In genomic region chr1:214548988-214549387, GRCh38 we compare ENCODE assay signal across 10 cellular contexts. TPM values are rescaled to one million over a fixed set of nuclear protein-coding genes. Genes with fewer than 3 reads are reported as not detected.
DNase-seq lines count a peak whose midpoint lies in the region; ATAC-seq and TF ChIP-seq lines count a peak whose summit lies in the region.
"Had no signal": no experiment of that assay in that cellular context is flagged by ENCODE, and none has a peak within 500 bp of the region (broad histone marks: within the 10 kb centered on the region; RNA-seq: fewer than 3 reads in every experiment).

No MANE protein-coding gene starts in this region.

- no peaks in the 10 kb centered on the region for H3K27me3 ChIP-seq in HCT116 (ENCODE audit: insufficient read depth, low read length)
- H3K27me3 ChIP-seq in right atrium auricular region = no peaks in the 10 kb centered on the region
- H3K27me3 ChIP-seq in subcutaneous abdominal adipose tissue (ENCODE audit: control insufficient read depth in 5 of 5, insufficient read depth in 4 of 5, low read length in 5 of 5) = no peaks in the 10 kb centered on the region

- H3K79me2 ChIP-seq in HCT116 (ENCODE audit: insufficient read depth, low read length) = peaks cover 74% of the 10 kb centered on the region

- H3K9me2 ChIP-seq in HCT116 (ENCODE audit: insufficient read depth) = no peaks in the 10 kb centered on the region

- H2AFZ ChIP-seq in HCT116 (ENCODE audit: low read depth, low read length, poor library complexity, severe bottlenecking) = no peak overlapping the region

- H3K27ac ChIP-seq in HCT116 (ENCODE audit: low read depth, low read length) = no peak overlapping the region
- H3K27ac ChIP-seq in right atrium auricular region = no peak overlapping the region
- peak overlapping the region; percentile 99 for H3K27ac ChIP-seq in subcutaneous abdominal adipose tissue (ENCODE audit: low read depth, low read length)

- peaks cover 0 to 15% (median 10%) of the 10 kb centered on the region in 3 donors for H3K4me1 Mint-ChIP-seq in T-cell

- RAD21 ChIA-PET in HCT116 (lab: Charles Lee; ENCODE audit: low non-redundant PET in 1 of 2, low total read pairs in 2 of 2, uncharacterized antibody in 2 of 2, unreplicated experiment in 2 of 2) = interaction anchor here in 1 of 2 experiments (0.9 kb wide), 1 partner anchor 63 kb away, joined by 3 read pairs; no protein-coding TSS in a partner anchor

- H3K27me3 Mint-ChIP-seq in T-cell = peaks cover 47 to 57% of the 10 kb centered on the region in 2 donors

- H3K4me3 ChIP-seq in HCT116 (replicated peaks in 1 of 2; ENCODE audit: low read depth in 1 of 2, low read length in 2 of 2) = no peak overlapping the region
- peak overlapping the region in 1 of 2 donors; percentile 74 for H3K4me3 ChIP-seq in right atrium auricular region
- peak overlapping the region in 4 of 5 donors; percentile 68 to 90 (median 88) for H3K4me3 ChIP-seq in subcutaneous abdominal adipose tissue (ENCODE audit: low read depth in 1 of 5, low read length in 5 of 5)

- no peak for TF ChIP-seq POLR2A in HCT116 (IDR thresholded peaks at IDR 0.05; ENCODE audit: borderline replicate concordance, extremely low read depth, insufficient read depth, insufficient read length)

- TF ChIP-seq CTCF in HCT116 (IDR thresholded peaks at IDR 0.05 in 2 of 3, conservative IDR thresholded peaks at IDR 0.05 in 1 of 3; ENCODE audit: borderline replicate concordance in 1 of 3, insufficient read depth in 1 of 3, low read depth in 2 of 3, low read length in 2 of 3) (no peak), right atrium auricular region (IDR thresholded peaks at IDR 0.05) (no peak)

- ATAC-seq in HCT116 (no peak), T-cell (replicated peaks in 1 of 4) (no peak), HG03045 (IDR thresholded peaks at IDR 0.05; ENCODE audit: unreplicated experiment) (no peak), GM21619 (IDR thresholded peaks at IDR 0.05; ENCODE audit: unreplicated experiment) (no peak)

- BruUV-seq in HCT116 (replicated peaks; lab: Mats Ljungman, UMichigan) = no TSS peak

- no peak overlapping the region for H3K9ac ChIP-seq in HCT116 (ENCODE audit: low read length)
- H3K9ac ChIP-seq in subcutaneous abdominal adipose tissue (ENCODE audit: low read length in 5 of 5) = no peak overlapping the region

- peaks cover 4% of the 10 kb centered on the region; the same call in 1 of the 2 replicates for H4K20me1 ChIP-seq in HCT116 (ENCODE audit: insufficient read depth)

- peak overlapping the region; percentile 94; the same call in 1 of the 2 replicates for H3K4me2 ChIP-seq in HCT116 (ENCODE audit: low read length)

- no peak for TF ChIP-seq RAD21 in HCT116 (IDR thresholded peaks at IDR 0.05; ENCODE audit: low read depth)

- no peak overlapping the region for H3K4me3 Mint-ChIP-seq in T-cell
- H3K4me3 Mint-ChIP-seq: activated T-cell treated with anti-CD3 and anti-CD28 coated beads, Interleukin-2, amount 50 U/mL, for 24 hours had no signal

- intact Hi-C loops in HCT116 (cut with micrococcal nuclease) = no loop called here

- POLR2A ChIA-PET in HCT116 (lab: Charles Lee) (no interaction called here), T-cell (lab: Charles Lee) (no interaction called here)

- H3K9me3 ChIP-seq in HCT116 (ENCODE audit: control insufficient read depth in 1 of 2, insufficient read depth in 1 of 2, low read depth in 1 of 2, low read length in 2 of 2) (no peaks in the 10 kb centered on the region), right atrium auricular region (no peaks in the 10 kb centered on the region), subcutaneous abdominal adipose tissue (ENCODE audit: control insufficient read depth in 5 of 5, low read length in 5 of 5) (no peaks in the 10 kb centered on the region)

- H3K36me3 ChIP-seq in HCT116 (ENCODE audit: control insufficient read depth in 1 of 2, insufficient read depth in 2 of 2, low read length in 2 of 2) (no peaks in the 10 kb centered on the region), right atrium auricular region (no peaks in the 10 kb centered on the region), subcutaneous abdominal adipose tissue (ENCODE audit: control insufficient read depth in 5 of 5, insufficient read depth in 5 of 5, low read length in 5 of 5) (no peaks in the 10 kb centered on the region)

- peaks cover 30 to 39% of the 10 kb centered on the region in 2 experiments for H3K4me1 ChIP-seq in HCT116 (ENCODE audit: control insufficient read depth in 1 of 2, insufficient read depth in 2 of 2, low read length in 2 of 2)
- H3K4me1 ChIP-seq in right atrium auricular region = peaks cover 0 to 38% of the 10 kb centered on the region in 2 donors
- peaks cover 11 to 68% (median 43%) of the 10 kb centered on the region in 5 donors for H3K4me1 ChIP-seq in subcutaneous abdominal adipose tissue (ENCODE audit: control insufficient read depth in 5 of 5, insufficient read depth in 5 of 5, low read length in 5 of 5)

- H3K27ac Mint-ChIP-seq in T-cell = no peak overlapping the region
- H3K27ac Mint-ChIP-seq: activated T-cell treated with anti-CD3 and anti-CD28 coated beads, Interleukin-2, amount 50 U/mL, for 24 hours had no signal

- DNase-seq in HCT116 (ENCODE audit: low read depth, low spot score) = no peak
- DNase-seq in astrocyte of the hippocampus (ENCODE audit: low read depth, low spot score) = peak; percentile 80
- peak; percentile 79 for DNase-seq in right atrium auricular region (ENCODE audit: low spot score)
- DNase-seq in MV-4-11 (lab: John Stamatoyannopoulos, UW) = no peak
- no peak for DNase-seq in T-cell
- DNase-seq: activated T-cell treated with anti-CD3 and anti-CD28 coated beads, Interleukin-2, amount 50 U/mL, for 24 hours; OCI-M1 had no signal

- CTCF ChIA-PET in HCT116 (lab: Charles Lee) = interaction anchor here (1.0 kb wide), 1 partner anchor 217 kb away, joined by 5 read pairs; no protein-coding TSS in a partner anchor
- CTCF ChIA-PET in T-cell (lab: Charles Lee) = no interaction called here

- no peaks in the 10 kb centered on the region for H3K36me3 Mint-ChIP-seq in T-cell

- H3K9me3 Mint-ChIP-seq in T-cell = no peaks in the 10 kb centered on the region
- H3K9me3 Mint-ChIP-seq: activated T-cell treated with anti-CD3 and anti-CD28 coated beads, Interleukin-2, amount 50 U/mL, for 24 hours had no signal

TF ChIP-seq in HCT116, 20 proteins besides CTCF, POLR2A, EP300 and RAD21:
- TF ChIP-seq CEBPB (IDR thresholded peaks at IDR 0.05; ENCODE audit: low read depth) = no peak
- TF ChIP-seq EZH2 (IDR thresholded peaks at IDR 0.05) = no peak
- TF ChIP-seq JUND (IDR thresholded peaks at IDR 0.05) = no peak
- TF ChIP-seq POLR2AphosphoS5 (IDR thresholded peaks at IDR 0.05; ENCODE audit: low read depth, low read length) = no peak
- no peak for TF ChIP-seq SP1 (IDR thresholded peaks at IDR 0.05; ENCODE audit: low read depth)
- no peak for TF ChIP-seq EZH2phosphoT487 (IDR thresholded peaks at IDR 0.05; ENCODE audit: borderline replicate concordance)

RNA-seq across cellular contexts. Expression of gene PTPN14, which starts 2.4 kb away (rescaled TPM):
- total RNA-seq in HCT116 (2021; ENCODE audit: unreplicated experiment) = 37.5 TPM
- 7.2 and 11.1 TPM in 2 replicates for polyA plus RNA-seq in HCT116 (2012)
- 10 to 100 TPM in 1 of 2 donors, 1 to 10 TPM in 1; 8.4 to 27.2 TPM for total RNA-seq in right atrium auricular region
- total RNA-seq in T-cell = under 1 TPM; 0.02 to 0.36 (median 0.29) TPM

RNA-seq across cellular contexts. Expression of gene CENPF, which starts 54.0 kb away (rescaled TPM):
- total RNA-seq in HCT116 (2021; ENCODE audit: unreplicated experiment) = 120 TPM
- 43.7 and 76.9 TPM in 2 replicates for polyA plus RNA-seq in HCT116 (2012)
- 1 to 10 TPM in 1 of 2 donors, under 1 TPM in 1; 0.63 to 3.3 TPM for total RNA-seq in right atrium auricular region
- 1 to 10 TPM; 3.1 to 6.7 (median 4.1) TPM for total RNA-seq in T-cell

Comparison
In these comparisons a context has a peak if more than half of its experiments do, and no peak if none do; other contexts are left out.
1. DNase-seq: peak in astrocyte of the hippocampus (single experiment) and right atrium auricular region (single experiment); none in HCT116 (single experiment), MV-4-11 (single experiment) and T-cell (0 of 34).
2. H3K4me3 ChIP-seq: peak in subcutaneous abdominal adipose tissue (4 of 5); none in HCT116 (0 of 2).
3. RNA of gene PTPN14, which starts 2.4 kb away (total RNA-seq): 37.5 TPM in HCT116 (single experiment) and 8.4 to 27.2 TPM in right atrium auricular region; 0.02 to 0.36 TPM in T-cell; every median in the first group is over 4 times any median in the second.
4. RNA of gene CENPF, which starts 54.0 kb away (total RNA-seq): 120 TPM in HCT116 (single experiment); 3.1 to 6.7 TPM in T-cell and 0.63 to 3.3 TPM in right atrium auricular region; every median in the first group is over 10 times any median in the second.